8 cellular contexts compared by ENCODE assay signal in the genomic region with DNA sequence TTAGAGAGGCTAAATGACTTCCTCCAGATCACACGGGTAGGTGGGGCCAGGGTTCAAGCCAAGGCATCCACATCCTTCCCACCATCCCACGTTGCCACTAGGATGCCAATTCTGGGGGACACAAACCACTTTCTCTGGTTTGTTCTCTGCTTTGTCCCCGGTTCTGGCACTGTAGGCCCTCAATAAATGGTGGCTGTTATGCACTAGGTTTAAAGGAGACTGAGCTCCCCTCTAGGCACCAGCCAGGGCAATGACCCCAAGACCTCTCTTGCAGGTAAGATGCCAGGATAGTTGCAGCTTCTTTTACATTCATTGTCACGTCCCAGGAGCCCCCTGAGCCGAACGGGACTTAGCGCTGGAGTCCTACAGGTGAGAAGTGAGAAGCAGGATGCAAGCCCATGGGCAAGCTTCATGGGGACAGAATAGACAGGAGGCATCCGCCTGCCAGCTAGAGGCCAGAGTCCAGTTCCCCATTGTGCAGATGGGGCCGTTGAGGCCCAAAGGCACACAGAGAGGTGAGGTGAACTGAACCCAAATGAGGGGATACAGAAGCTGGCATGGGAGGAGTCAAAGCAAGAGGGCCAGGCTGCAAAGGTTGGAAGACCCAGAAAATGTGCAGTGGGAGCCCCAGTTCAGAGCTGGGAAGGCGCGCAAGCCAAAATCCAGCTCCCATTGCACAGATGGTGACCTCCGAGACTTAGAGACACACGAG. TPM values are rescaled to one million over a fixed set of nuclear protein-coding genes. Genes with fewer than 3 reads are reported as not detected.
DNase-seq lines count a peak whose midpoint lies in the region; ATAC-seq lines count a peak whose summit lies in the region.

No MANE protein-coding gene starts in this region.

- 69% methylated on average over 13 of the region's 13 CpGs for WGBS in thymus

- H3K9me3 Mint-ChIP-seq in activated CD8-positive, alpha-beta memory T cell treated with anti-CD3 and anti-CD28 coated beads, Interleukin-2, amount 10 ng/mL, durations not matched to agents 7 days and 5 days (ENCODE audit: low read depth): no peaks in the 10 kb centered on the region
- H3K9me3 Mint-ChIP-seq in activated naive CD4-positive, alpha-beta T cell treated with anti-CD3 and anti-CD28 coated beads, Interleukin-2, amount 50 U/mL, for 72 hours: peaks cover 3 to 4% of the 10 kb centered on the region in 2 donors

- H3K36me3 Mint-ChIP-seq in activated CD8-positive, alpha-beta memory T cell treated with anti-CD3 and anti-CD28 coated beads, Interleukin-2, amount 10 ng/mL, durations not matched to agents 7 days and 5 days: peaks cover 3% of the 10 kb centered on the region
- H3K36me3 Mint-ChIP-seq in activated naive CD4-positive, alpha-beta T cell treated with anti-CD3 and anti-CD28 coated beads, Interleukin-2, amount 50 U/mL, for 72 hours: peaks cover 0 to 6% of the 10 kb centered on the region in 2 donors

- peaks cover 26% of the 10 kb centered on the region for H3K4me1 Mint-ChIP-seq in activated CD8-positive, alpha-beta memory T cell treated with anti-CD3 and anti-CD28 coated beads, Interleukin-2, amount 10 ng/mL, durations not matched to agents 7 days and 5 days

- no peak for DNase-seq in activated CD8-positive, alpha-beta memory T cell treated with anti-CD3 and anti-CD28 coated beads, Interleukin-2, amount 10 ng/mL, durations not matched to agents 7 days and 5 days
- no peak for DNase-seq in activated CD8-positive, alpha-beta memory T cell treated with anti-CD3 and anti-CD28 coated beads for 24 hours
- DNase-seq in activated naive CD4-positive, alpha-beta T cell treated with anti-CD3 and anti-CD28 coated beads, Interleukin-2, amount 50 U/mL, for 72 hours (ENCODE audit: low spot score in 2 of 2): peak in 1 of 2 donors; percentile 15
- DNase-seq in left colon (peak; percentile 23 to 33), NCI-H1105 (lab: John Stamatoyannopoulos, UW) (no peak), 8988T (no peak), ACHN (no peak)

- H3K27me3 ChIP-seq in thymus (ENCODE audit: control insufficient read depth, insufficient read depth): no peaks in the 10 kb centered on the region

- peaks cover 6% of the 10 kb centered on the region for H3K36me3 ChIP-seq in thymus (ENCODE audit: control insufficient read depth, insufficient read depth)

- H3K27ac ChIP-seq in thymus (ENCODE audit: low read depth): peak overlapping the region; percentile 90

- intact Hi-C loops in left colon (cut with DNase I, micrococcal nuclease): no loop called here

- peak overlapping the region; percentile 86 for H3K4me3 Mint-ChIP-seq in activated CD8-positive, alpha-beta memory T cell treated with anti-CD3 and anti-CD28 coated beads, Interleukin-2, amount 10 ng/mL, durations not matched to agents 7 days and 5 days

- peak overlapping the region; percentile 65 for H3K4me3 ChIP-seq in thymus (ENCODE audit: low read length)

- H3K27me3 Mint-ChIP-seq in activated CD8-positive, alpha-beta memory T cell treated with anti-CD3 and anti-CD28 coated beads, Interleukin-2, amount 10 ng/mL, durations not matched to agents 7 days and 5 days: no peaks in the 10 kb centered on the region

- H3K27ac Mint-ChIP-seq in activated CD8-positive, alpha-beta memory T cell treated with anti-CD3 and anti-CD28 coated beads, Interleukin-2, amount 10 ng/mL, durations not matched to agents 7 days and 5 days: peak overlapping the region; percentile 81
- peak overlapping the region; percentile 81 to 96 for H3K27ac Mint-ChIP-seq in activated naive CD4-positive, alpha-beta T cell treated with anti-CD3 and anti-CD28 coated beads, Interleukin-2, amount 50 U/mL, for 72 hours

- CTCF ChIA-PET in activated CD8-positive, alpha-beta memory T cell treated with anti-CD3 and anti-CD28 coated beads, Interleukin-2, amount 10 ng/mL, durations not matched to agents 7 days and 5 days (lab: Charles Lee): interaction anchor here (0.5 to 3.3 kb wide), 10 partner anchors 13 to 262 kb away, joined by 3 to 15 read pairs (median 4); partner anchors contain the start of genes CBFA2T2 and E2F1

- H3K9me3 ChIP-seq in thymus (ENCODE audit: control insufficient read depth): no peaks in the 10 kb centered on the region

- H3K4me1 ChIP-seq in thymus (ENCODE audit: control insufficient read depth, insufficient read depth, low read length): peaks cover 6% of the 10 kb centered on the region

- no peak for ATAC-seq in activated CD8-positive, alpha-beta memory T cell treated with anti-CD3 and anti-CD28 coated beads, Interleukin-2, amount 10 ng/mL, durations not matched to agents 7 days and 5 days
- ATAC-seq in activated naive CD4-positive, alpha-beta T cell treated with anti-CD3 and anti-CD28 coated beads, Interleukin-2, amount 50 U/mL, for 72 hours: peak in 1 of 2 donors; percentile 1
- peak; percentile 24 for ATAC-seq in left colon

- in situ Hi-C loops in ACHN (cut with HindIII; ENCODE audit: low pct_ligation_motif_present, low pct_unique_long_range_greater_than_20kb, low sequenced_read_pairs): no loop called here

RNA-seq across cellular contexts. Expression of gene PXMP4, which starts 0.7 kb away (rescaled TPM):
- total RNA-seq in activated CD8-positive, alpha-beta memory T cell treated with anti-CD3 and anti-CD28 coated beads, Interleukin-2, amount 10 ng/mL, durations not matched to agents 7 days and 5 days: 10 to 100 TPM; 11.9 to 15.6 TPM
- 10 to 100 TPM; 10.3 to 12.5 TPM for total RNA-seq in activated naive CD4-positive, alpha-beta T cell treated with anti-CD3 and anti-CD28 coated beads, Interleukin-2, amount 50 U/mL, for 72 hours
- total RNA-seq in left colon: 10 to 100 TPM; 13.4 to 22.2 TPM
- 4.0 TPM for polyA plus RNA-seq in thymus

RNA-seq across cellular contexts. Expression of gene ZNF341, which starts 12.4 kb away (rescaled TPM):
- 1 to 10 TPM; 6.5 to 7.4 TPM for total RNA-seq in activated CD8-positive, alpha-beta memory T cell treated with anti-CD3 and anti-CD28 coated beads, Interleukin-2, amount 10 ng/mL, durations not matched to agents 7 days and 5 days
- 1 to 10 TPM; 6.3 to 7.2 TPM for total RNA-seq in activated naive CD4-positive, alpha-beta T cell treated with anti-CD3 and anti-CD28 coated beads, Interleukin-2, amount 50 U/mL, for 72 hours
- total RNA-seq in left colon: 1 to 10 TPM; 4.2 to 4.9 TPM
- polyA plus RNA-seq in thymus: 4.7 TPM

RNA-seq across cellular contexts. Expression of gene E2F1, which starts 33.2 kb away (rescaled TPM):
- total RNA-seq in activated CD8-positive, alpha-beta memory T cell treated with anti-CD3 and anti-CD28 coated beads, Interleukin-2, amount 10 ng/mL, durations not matched to agents 7 days and 5 days: 100 to 1,000 TPM in 1 of 2 experiments, 10 to 100 TPM in 1; 87.7 to 100 TPM
- total RNA-seq in activated naive CD4-positive, alpha-beta T cell treated with anti-CD3 and anti-CD28 coated beads, Interleukin-2, amount 50 U/mL, for 72 hours: 10 to 100 TPM; 62.4 to 76.4 TPM
- 1 to 10 TPM; 2.6 to 5.9 TPM for total RNA-seq in left colon
- polyA plus RNA-seq in thymus: 3.3 TPM

RNA-seq across cellular contexts. Expression of gene NECAB3, which starts 45.2 kb away (rescaled TPM):
- total RNA-seq in activated CD8-positive, alpha-beta memory T cell treated with anti-CD3 and anti-CD28 coated beads, Interleukin-2, amount 10 ng/mL, durations not matched to agents 7 days and 5 days: 10 to 100 TPM; 28.3 to 34.0 TPM
- 10 to 100 TPM; 24.5 to 43.0 TPM for total RNA-seq in activated naive CD4-positive, alpha-beta T cell treated with anti-CD3 and anti-CD28 coated beads, Interleukin-2, amount 50 U/mL, for 72 hours
- 10 to 100 TPM; 38.5 to 54.1 TPM for total RNA-seq in left colon
- polyA plus RNA-seq in thymus: 20.3 TPM

RNA-seq across cellular contexts. Expression of gene ACTL10, which starts 52.7 kb away (rescaled TPM):
- 1 to 10 TPM; 3.7 to 3.9 TPM for total RNA-seq in activated CD8-positive, alpha-beta memory T cell treated with anti-CD3 and anti-CD28 coated beads, Interleukin-2, amount 10 ng/mL, durations not matched to agents 7 days and 5 days
- 1 to 10 TPM; 1.2 to 2.4 TPM for total RNA-seq in activated naive CD4-positive, alpha-beta T cell treated with anti-CD3 and anti-CD28 coated beads, Interleukin-2, amount 50 U/mL, for 72 hours
- total RNA-seq in left colon: 1 to 10 TPM; 3.5 to 3.8 TPM
- 2.8 TPM for polyA plus RNA-seq in thymus

Comparison
In these comparisons a context has a peak if more than half of its experiments do, and no peak if none do; other contexts are left out.
1. DNase-seq: peak in left colon (2 of 2); none in activated CD8-positive, alpha-beta memory T cell treated with anti-CD3 and anti-CD28 coated beads, Interleukin-2, amount 10 ng/mL, durations not matched to agents 7 days and 5 days (single experiment), activated CD8-positive, alpha-beta memory T cell treated with anti-CD3 and anti-CD28 coated beads for 24 hours (single experiment), NCI-H1105 (single experiment), 8988T (single experiment) and ACHN (single experiment).
2. RNA of gene E2F1, which starts 33.2 kb away (total RNA-seq): 87.7 to 100 TPM in activated CD8-positive, alpha-beta memory T cell treated with anti-CD3 and anti-CD28 coated beads, Interleukin-2, amount 10 ng/mL, durations not matched to agents 7 days and 5 days and 62.4 to 76.4 TPM in activated naive CD4-positive, alpha-beta T cell treated with anti-CD3 and anti-CD28 coated beads, Interleukin-2, amount 50 U/mL, for 72 hours; 2.6 to 5.9 TPM in left colon; every median in the first group is over 4 times any median in the second.